ENCODE assay signal across 9 cellular contexts in the genomic region with DNA sequence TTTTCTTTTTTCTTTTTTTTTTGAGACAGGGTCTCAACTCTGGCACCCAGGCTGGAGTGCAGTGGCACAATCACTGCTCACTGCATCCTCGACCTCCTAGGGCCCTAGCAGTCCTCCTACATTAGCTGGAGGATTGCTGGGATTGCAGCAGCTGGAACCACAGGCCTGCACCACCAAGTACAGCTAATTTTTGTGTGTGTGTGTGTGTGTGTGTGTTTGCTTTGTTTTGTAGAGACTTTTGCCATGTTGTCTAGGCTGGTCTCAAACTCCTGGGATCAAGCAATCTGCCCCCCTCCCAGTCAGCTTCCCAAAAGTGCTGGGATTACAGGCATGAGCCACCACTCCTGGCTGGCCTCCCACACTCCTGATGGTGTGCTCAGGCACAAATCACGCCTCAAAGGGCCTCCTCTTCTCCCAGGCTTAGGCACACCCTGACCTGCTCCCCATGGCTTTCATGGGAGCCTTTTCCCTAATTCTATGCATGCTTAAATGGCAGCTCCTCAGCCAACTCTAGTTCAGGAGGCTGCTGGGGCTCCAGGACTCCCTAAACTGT. TPM values are rescaled to one million over a fixed set of nuclear protein-coding genes. Genes with fewer than 3 reads are reported as not detected.
A peak's percentile ranks its signal among the peaks of the same experiment; 100 is the strongest.
DNase-seq lines count a peak whose midpoint lies in the region; ATAC-seq and TF ChIP-seq lines count a peak whose summit lies in the region.
"Had no signal": no experiment of that assay in that cellular context is flagged by ENCODE, and none has a peak within 500 bp of the region (broad histone marks: within the 10 kb centered on the region; RNA-seq: fewer than 3 reads in every experiment).

No MANE protein-coding gene starts in this region.

- H2AFZ ChIP-seq in HCT116 (ENCODE audit: low read depth, low read length, poor library complexity, severe bottlenecking) = no peak overlapping the region

- H3K4me2 ChIP-seq in HCT116 (ENCODE audit: low read length) = peak overlapping the region; percentile 90; the same call in 1 of the 2 replicates

- no peak for DNase-seq in HCT116 (ENCODE audit: low read depth, low spot score)
- no peak for DNase-seq in activated T-helper 1 cell treated with anti-CD3 and anti-CD28 coated beads, Interleukin-12 subunit alpha, Interleukin-12 subunit beta, Interleukin-2, Interleukin-4 antibody, amounts not matched to agents 30 ng/mL and 10 ng/mL and 1 ng/mL, durations not matched to agents 14 hours and 24 hours and 36 hours (ENCODE audit: low spot score)
- peak; percentile 49 for DNase-seq in left ventricle myocardium superior
- DNase-seq in spleen = no peak
- no peak for DNase-seq in NCI-H345 (lab: John Stamatoyannopoulos, UW)
- DNase-seq in stimulated activated CD4-positive, alpha-beta T cell treated with anti-CD3 and anti-CD28 coated beads, Interleukin-2, amount 100 ng/mL, for 48 hours = no peak
- DNase-seq: T1000 had no signal

- H3K27ac ChIP-seq in HCT116 (ENCODE audit: low read depth, low read length) (no peak overlapping the region), spleen (peak overlapping the region; percentile 15 to 96 (median 94))

- RAD21 ChIA-PET in HCT116 (lab: Charles Lee; ENCODE audit: low non-redundant PET in 1 of 2, low total read pairs in 2 of 2, uncharacterized antibody in 2 of 2, unreplicated experiment in 2 of 2) = no interaction called here

- ATAC-seq in HCT116 = no peak
- ATAC-seq in left ventricle myocardium superior = no peak
- ATAC-seq in GM21723 (IDR thresholded peaks at IDR 0.05; ENCODE audit: unreplicated experiment) = no peak
- ATAC-seq in GM18520 (IDR thresholded peaks at IDR 0.05; ENCODE audit: unreplicated experiment) = no peak

- no peak overlapping the region for H3K9ac ChIP-seq in HCT116 (ENCODE audit: low read length)

- H3K36me3 Mint-ChIP-seq in activated T-helper 1 cell treated with anti-CD3 and anti-CD28 coated beads, Interleukin-12 subunit alpha, Interleukin-12 subunit beta, Interleukin-2, Interleukin-4 antibody, amounts not matched to agents 30 ng/mL and 10 ng/mL and 1 ng/mL, durations not matched to agents 14 hours and 24 hours and 36 hours (ENCODE audit: low read depth) = no peaks in the 10 kb centered on the region

- no peak for TF ChIP-seq RAD21 in HCT116 (IDR thresholded peaks at IDR 0.05; ENCODE audit: low read depth)

- peak overlapping the region; percentile 41 for H3K4me3 Mint-ChIP-seq in activated T-helper 1 cell treated with anti-CD3 and anti-CD28 coated beads, Interleukin-12 subunit alpha, Interleukin-12 subunit beta, Interleukin-2, Interleukin-4 antibody, amounts not matched to agents 30 ng/mL and 10 ng/mL and 1 ng/mL, durations not matched to agents 14 hours and 24 hours and 36 hours

- H3K9me3 Mint-ChIP-seq in activated T-helper 1 cell treated with anti-CD3 and anti-CD28 coated beads, Interleukin-12 subunit alpha, Interleukin-12 subunit beta, Interleukin-2, Interleukin-4 antibody, amounts not matched to agents 30 ng/mL and 10 ng/mL and 1 ng/mL, durations not matched to agents 14 hours and 24 hours and 36 hours = no peaks in the 10 kb centered on the region

- H3K79me2 ChIP-seq in HCT116 (ENCODE audit: insufficient read depth, low read length) = no peaks in the 10 kb centered on the region

- no peaks in the 10 kb centered on the region for H3K27me3 ChIP-seq in HCT116 (ENCODE audit: insufficient read depth, low read length)
- H3K27me3 ChIP-seq in spleen (replicated peaks in 1 of 7) = no peaks in the 10 kb centered on the region

- no peaks in the 10 kb centered on the region for H4K20me1 ChIP-seq in HCT116 (ENCODE audit: insufficient read depth)

- H3K36me3 ChIP-seq in HCT116 (ENCODE audit: control insufficient read depth in 1 of 2, insufficient read depth in 2 of 2, low read length in 2 of 2) (no peaks in the 10 kb centered on the region), spleen (no peaks in the 10 kb centered on the region)

- H3K4me3 ChIP-seq in HCT116 (replicated peaks in 1 of 2; ENCODE audit: low read depth in 1 of 2, low read length in 2 of 2) (no peak overlapping the region), spleen (peak overlapping the region in 2 of 8 donors; percentile 13 to 64)

- intact Hi-C loops in HCT116 (cut with micrococcal nuclease) (no loop called here), left ventricle myocardium superior (cut with micrococcal nuclease) (no loop called here), spleen (cut with DNase I; ENCODE audit: low total_unique reads) (no loop called here)
- intact Hi-C loops in activated T-helper 1 cell treated with anti-CD3 and anti-CD28 coated beads, Interleukin-12 subunit alpha, Interleukin-12 subunit beta, Interleukin-2, Interleukin-4 antibody, amounts not matched to agents 30 ng/mL and 10 ng/mL and 1 ng/mL, durations not matched to agents 14 hours and 24 hours and 36 hours (cut with micrococcal nuclease) = no loop called here

- POLR2A ChIA-PET in HCT116 (lab: Charles Lee) = interaction anchor here (2.7 kb wide), 1 partner anchor 17 kb away, joined by 18 read pairs; a partner anchor contains a TSS

- CTCF ChIA-PET in HCT116 (lab: Charles Lee) = interaction anchor here (2.4 kb wide), 1 partner anchor 16 kb away, joined by 8 read pairs; a partner anchor contains a TSS

- no peaks in the 10 kb centered on the region for H3K27me3 Mint-ChIP-seq in activated T-helper 1 cell treated with anti-CD3 and anti-CD28 coated beads, Interleukin-12 subunit alpha, Interleukin-12 subunit beta, Interleukin-2, Interleukin-4 antibody, amounts not matched to agents 30 ng/mL and 10 ng/mL and 1 ng/mL, durations not matched to agents 14 hours and 24 hours and 36 hours (ENCODE audit: insufficient read depth)

- H3K9me2 ChIP-seq in HCT116 (ENCODE audit: insufficient read depth) = no peaks in the 10 kb centered on the region

- peaks cover 34% of the 10 kb centered on the region for H3K4me1 Mint-ChIP-seq in activated T-helper 1 cell treated with anti-CD3 and anti-CD28 coated beads, Interleukin-12 subunit alpha, Interleukin-12 subunit beta, Interleukin-2, Interleukin-4 antibody, amounts not matched to agents 30 ng/mL and 10 ng/mL and 1 ng/mL, durations not matched to agents 14 hours and 24 hours and 36 hours (ENCODE audit: low read depth)

- no TSS peak for BruUV-seq in HCT116 (replicated peaks; lab: Mats Ljungman, UMichigan)

- no peak overlapping the region for H3K27ac Mint-ChIP-seq in activated T-helper 1 cell treated with anti-CD3 and anti-CD28 coated beads, Interleukin-12 subunit alpha, Interleukin-12 subunit beta, Interleukin-2, Interleukin-4 antibody, amounts not matched to agents 30 ng/mL and 10 ng/mL and 1 ng/mL, durations not matched to agents 14 hours and 24 hours and 36 hours

- H3K4me1 ChIP-seq in HCT116 (ENCODE audit: control insufficient read depth in 1 of 2, insufficient read depth in 2 of 2, low read length in 2 of 2) (peaks cover 5 to 21% of the 10 kb centered on the region in 2 experiments; a peak in 3 of 4 replicates), spleen (peaks cover 41 to 78% (median 64%) of the 10 kb centered on the region in 6 donors)

- H3K9me3 ChIP-seq in HCT116 (ENCODE audit: control insufficient read depth in 1 of 2, insufficient read depth in 1 of 2, low read depth in 1 of 2, low read length in 2 of 2) (no peaks in the 10 kb centered on the region), spleen (no peaks in the 10 kb centered on the region)

- no peak for TF ChIP-seq CTCF in HCT116 (IDR thresholded peaks at IDR 0.05 in 2 of 3, conservative IDR thresholded peaks at IDR 0.05 in 1 of 3; ENCODE audit: borderline replicate concordance in 1 of 3, insufficient read depth in 1 of 3, low read depth in 2 of 3, low read length in 2 of 3)
- no peak for TF ChIP-seq CTCF in spleen (IDR thresholded peaks at IDR 0.05 in 8 of 11, conservative IDR thresholded peaks at IDR 0.05 in 3 of 11)

- TF ChIP-seq POLR2A in HCT116 (IDR thresholded peaks at IDR 0.05; ENCODE audit: borderline replicate concordance, extremely low read depth, insufficient read depth, insufficient read length) (no peak), spleen (IDR thresholded peaks at IDR 0.05) (no peak)

- WGBS in spleen, 5 donors = 59 to 84% (median 81%) methylated on average over 2 of the region's 2 CpGs

TF ChIP-seq in HCT116, 20 proteins besides CTCF, POLR2A, EP300 and RAD21 (continues in another document):
- TF ChIP-seq, protein P1, sequence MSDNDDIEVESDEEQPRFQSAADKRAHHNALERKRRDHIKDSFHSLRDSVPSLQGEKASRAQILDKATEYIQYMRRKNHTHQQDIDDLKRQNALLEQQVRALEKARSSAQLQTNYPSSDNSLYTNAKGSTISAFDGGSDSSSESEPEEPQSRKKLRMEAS (IDR thresholded peaks at IDR 0.05) = no peak
- no peak for TF ChIP-seq FOSL1 (IDR thresholded peaks at IDR 0.05; ENCODE audit: low read depth)

RNA-seq across cellular contexts. Expression of a gene that starts 9.4 kb away (rescaled TPM):
- total RNA-seq in HCT116 (2021; ENCODE audit: unreplicated experiment) = 16.1 TPM
- 6.8 and 8.1 TPM in 2 replicates for polyA plus RNA-seq in HCT116 (2012)
- 4.0 TPM in 2 replicates for total RNA-seq in activated T-helper 1 cell treated with anti-CD3 and anti-CD28 coated beads, Interleukin-12 subunit alpha, Interleukin-12 subunit beta, Interleukin-2, Interleukin-4 antibody, amounts not matched to agents 30 ng/mL and 10 ng/mL and 1 ng/mL, durations not matched to agents 14 hours and 24 hours and 36 hours
- total RNA-seq in left ventricle myocardium superior = 2.8 TPM
- total RNA-seq in spleen = 10 to 100 TPM; 10.5 to 23.5 (median 13.8) TPM
- polyA plus RNA-seq in spleen = 10 to 100 TPM; 10.8 to 27.6 (median 26.5) TPM

RNA-seq across cellular contexts. Expression of a gene that starts 9.4 kb away (rescaled TPM):
- 1.6 TPM for total RNA-seq in HCT116 (2021; ENCODE audit: unreplicated experiment)
- 3.5 and 3.8 TPM in 2 replicates for polyA plus RNA-seq in HCT116 (2012)
- total RNA-seq in activated T-helper 1 cell treated with anti-CD3 and anti-CD28 coated beads, Interleukin-12 subunit alpha, Interleukin-12 subunit beta, Interleukin-2, Interleukin-4 antibody, amounts not matched to agents 30 ng/mL and 10 ng/mL and 1 ng/mL, durations not matched to agents 14 hours and 24 hours and 36 hours = 0.51 and 1.3 TPM in 2 replicates
- 2.0 TPM for total RNA-seq in left ventricle myocardium superior
- total RNA-seq in spleen = 1 to 10 TPM in 6 of 7 donors, under 1 TPM in 1; 0.60 to 6.6 (median 3.9) TPM
- 1 to 10 TPM in 1 of 3 donors, under 1 TPM in 2; 0.15 to 2.9 (median 0.27) TPM for polyA plus RNA-seq in spleen

RNA-seq across cellular contexts. Expression of a gene that starts 16.9 kb away (rescaled TPM):
- 127 TPM for total RNA-seq in HCT116 (2021; ENCODE audit: unreplicated experiment)
- polyA plus RNA-seq in HCT116 (2012) = 69.6 and 89.3 TPM in 2 replicates
- 31.6 and 31.8 TPM in 2 replicates for total RNA-seq in activated T-helper 1 cell treated with anti-CD3 and anti-CD28 coated beads, Interleukin-12 subunit alpha, Interleukin-12 subunit beta, Interleukin-2, Interleukin-4 antibody, amounts not matched to agents 30 ng/mL and 10 ng/mL and 1 ng/mL, durations not matched to agents 14 hours and 24 hours and 36 hours
- total RNA-seq in left ventricle myocardium superior = 15.3 TPM
- total RNA-seq in spleen = 10 to 100 TPM; 25.7 to 73.8 (median 60.0) TPM
- polyA plus RNA-seq in spleen = 100 to 1,000 TPM in 1 of 3 donors, 10 to 100 TPM in 2; 73.5 to 120 (median 88.8) TPM

RNA-seq across cellular contexts. Expression of a gene that starts 41.3 kb away (rescaled TPM):
- total RNA-seq in HCT116 (2021; ENCODE audit: unreplicated experiment) = 47.0 TPM
- polyA plus RNA-seq in HCT116 (2012) = 31.7 and 33.3 TPM in 2 replicates
- total RNA-seq in activated T-helper 1 cell treated with anti-CD3 and anti-CD28 coated beads, Interleukin-12 subunit alpha, Interleukin-12 subunit beta, Interleukin-2, Interleukin-4 antibody, amounts not matched to agents 30 ng/mL and 10 ng/mL and 1 ng/mL, durations not matched to agents 14 hours and 24 hours and 36 hours = 48.8 and 50.3 TPM in 2 replicates
- total RNA-seq in left ventricle myocardium superior = 40.5 TPM
- 10 to 100 TPM; 65.3 to 95.8 (median 77.0) TPM for total RNA-seq in spleen
- polyA plus RNA-seq in spleen = 10 to 100 TPM; 18.4 to 39.5 (median 20.1) TPM
